8 cellular contexts compared by ENCODE assay signal in the genomic region with DNA sequence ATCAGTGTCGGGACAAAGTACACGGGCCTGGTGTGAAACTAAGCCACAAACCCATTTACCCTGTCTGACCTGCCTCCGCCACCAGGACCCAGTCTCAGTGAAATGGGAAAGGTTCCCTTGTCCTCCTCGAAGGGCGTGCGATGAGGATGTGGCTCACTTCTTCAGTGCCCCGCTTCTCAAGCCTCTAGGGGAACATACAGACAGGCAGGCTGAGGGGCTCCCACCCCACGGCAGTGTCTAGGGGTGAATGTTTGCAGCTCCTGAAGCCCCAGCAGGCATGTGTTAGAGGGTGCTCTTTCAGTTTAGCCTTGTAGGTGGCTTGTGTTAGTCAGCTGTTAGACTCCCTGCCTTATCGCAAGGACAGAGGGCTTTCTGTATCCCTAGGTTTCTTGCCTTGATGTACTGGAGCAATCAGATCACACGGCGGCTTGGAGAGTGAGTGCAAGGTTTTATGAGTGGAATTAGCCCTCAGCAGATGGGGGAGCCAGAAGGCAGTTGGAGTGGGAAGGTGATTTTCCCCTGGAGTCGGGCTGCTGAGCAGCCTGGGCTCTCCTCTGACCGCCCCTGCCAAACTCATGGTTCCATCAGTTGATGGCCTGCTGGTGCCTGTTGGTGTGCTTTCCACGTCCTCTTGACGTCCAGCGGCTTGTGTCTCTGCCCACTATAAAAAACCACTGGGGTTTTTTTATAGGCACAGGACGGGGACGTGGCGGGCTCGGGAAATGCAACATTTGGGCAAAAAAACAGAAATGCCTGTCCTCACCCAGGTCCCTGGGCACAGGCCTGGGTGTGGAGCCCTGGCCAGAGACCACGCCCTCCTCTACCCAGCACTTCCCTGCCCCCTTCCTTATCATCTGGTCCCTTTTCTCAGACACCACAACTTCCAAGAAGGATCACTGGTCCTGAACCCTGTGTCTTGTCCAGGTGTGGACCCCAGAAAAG. TPM values are rescaled to one million over a fixed set of nuclear protein-coding genes. Genes with fewer than 3 reads are reported as not detected.
DNase-seq lines count a peak whose midpoint lies in the region; ATAC-seq and TF ChIP-seq lines count a peak whose summit lies in the region.

No MANE protein-coding gene starts in this region.

- no peaks in the 10 kb centered on the region for H3K27me3 ChIP-seq in OCI-LY1 (ENCODE audit: insufficient read depth, low read length)
- H3K27me3 ChIP-seq in left lung = no peaks in the 10 kb centered on the region
- no peaks in the 10 kb centered on the region for H3K27me3 ChIP-seq in tibial nerve

- no peaks in the 10 kb centered on the region for H3K9me2 ChIP-seq in OCI-LY1 (ENCODE audit: low read depth, low read length)

- H3K4me1 ChIP-seq in OCI-LY1 (ENCODE audit: insufficient read depth, low read length, severe bottlenecking) = peaks cover 52% of the 10 kb centered on the region
- peaks cover 14 to 41% of the 10 kb centered on the region in 2 donors for H3K4me1 ChIP-seq in left lung
- H3K4me1 ChIP-seq in tibial nerve = peaks cover 0 to 26% (median 14%) of the 10 kb centered on the region in 4 donors

- no peak for TF ChIP-seq EP300 in tibial nerve (IDR thresholded peaks at IDR 0.05)

- H3F3A ChIP-seq in OCI-LY1 (ENCODE audit: insufficient read depth, low read length) = 0 out of 2 replicates have a peak, but pooled peaks cover 3% of the 10 kb centered on the region

- peak; percentile 52 for DNase-seq in COLO668 (lab: John Stamatoyannopoulos, UW; ENCODE audit: unreplicated experiment)
- DNase-seq in astrocyte of the cerebellum (ENCODE audit: low read depth) = no peak
- DNase-seq in left lung = peak in 1 of 2 donors; percentile 49
- no peak for DNase-seq in tibial nerve (ENCODE audit: low spot score in 2 of 2)

- H3K36me3 ChIP-seq in OCI-LY1 (ENCODE audit: insufficient read depth, low read length) = peaks cover 20% of the 10 kb centered on the region
- H3K36me3 ChIP-seq in left lung = peaks cover 0 to 19% of the 10 kb centered on the region in 2 donors
- H3K36me3 ChIP-seq in tibial nerve = peaks cover 0 to 21% (median 6%) of the 10 kb centered on the region in 3 donors

- no peaks in the 10 kb centered on the region for H3K9me3 ChIP-seq in OCI-LY1 (ENCODE audit: low read length)
- H3K9me3 ChIP-seq in left lung = no peaks in the 10 kb centered on the region
- no peaks in the 10 kb centered on the region for H3K9me3 ChIP-seq in tibial nerve

- H3K4me3 ChIP-seq in OCI-LY1 (ENCODE audit: low read depth, low read length, poor library complexity, severe bottlenecking) = peak overlapping the region; percentile 98
- H3K4me3 ChIP-seq in astrocyte of the cerebellum (ENCODE audit: low read depth, low read length) = peak overlapping the region; percentile 81
- H3K4me3 ChIP-seq in left lung = peak overlapping the region; percentile 97 to 98
- peak overlapping the region; percentile 62 to 89 (median 76) for H3K4me3 ChIP-seq in tibial nerve

- TF ChIP-seq POLR2A in tibial nerve (IDR thresholded peaks at IDR 0.05) = no peak

- peak overlapping the region; percentile 99 for H3K4me2 ChIP-seq in OCI-LY1 (ENCODE audit: low read length)

- peak overlapping the region; percentile 96 for H3K9ac ChIP-seq in OCI-LY1 (ENCODE audit: low read length)

- H4K20me1 ChIP-seq in OCI-LY1 (ENCODE audit: insufficient read depth, low read length) = no peaks in the 10 kb centered on the region

- H2AFZ ChIP-seq in OCI-LY1 (ENCODE audit: low read length) = no peak overlapping the region

- peaks cover 14% of the 10 kb centered on the region for H3K79me2 ChIP-seq in OCI-LY1 (ENCODE audit: insufficient read depth, low read length)

- in situ Hi-C loops in astrocyte of the cerebellum (cut with HindIII; ENCODE audit: low sequenced_read_pairs) = no loop called here

- WGBS in tibial nerve, 2 donors = 17 to 21% methylated on average over 16 to 21 of the region's 21 CpGs

- ATAC-seq in GM21723 (IDR thresholded peaks at IDR 0.05; ENCODE audit: unreplicated experiment) = peak; percentile 21
- ATAC-seq in left lung = peak; percentile 5
- no peak for ATAC-seq in GM21360 (IDR thresholded peaks at IDR 0.05; ENCODE audit: unreplicated experiment)
- ATAC-seq in HG03342 (IDR thresholded peaks at IDR 0.05; ENCODE audit: unreplicated experiment) = no peak

- intact Hi-C loops in left lung (cut with DNase I) = loop anchor here in 1 of 2 donors (10.0 kb wide), 2 partner anchors 72 to 102 kb away; a partner anchor contains a TSS

- H3K27ac ChIP-seq in OCI-LY1 (ENCODE audit: low read depth, low read length, poor library complexity, severe bottlenecking) (peak overlapping the region; percentile 67), left lung (peak overlapping the region in 1 of 2 donors; percentile 77), tibial nerve (peak overlapping the region in 3 of 4 donors; percentile 58 to 79 (median 64))

- TF ChIP-seq CTCF in OCI-LY1 (IDR thresholded peaks at IDR 0.05; ENCODE audit: low read length) = no peak
- peak; percentile 19 for TF ChIP-seq CTCF in astrocyte of the cerebellum (IDR thresholded peaks at IDR 0.05; ENCODE audit: low read depth, low read length, missing control alignments)
- no peak for TF ChIP-seq CTCF in left lung (IDR thresholded peaks at IDR 0.05)
- TF ChIP-seq CTCF in tibial nerve (IDR thresholded peaks at IDR 0.05) = peak in 2 of 5 experiments; percentile 7 to 13

RNA-seq across cellular contexts. Expression of a gene that starts 0.8 kb away (rescaled TPM):
- 10 to 100 TPM; 13.1 to 15.1 TPM for total RNA-seq in left lung
- total RNA-seq in tibial nerve = 10 to 100 TPM; 12.9 to 37.6 (median 26.6) TPM

RNA-seq across cellular contexts. Expression of a gene that starts 0.8 kb away (rescaled TPM):
- total RNA-seq in left lung (10 to 100 TPM; 23.0 to 25.7 TPM), tibial nerve (10 to 100 TPM; 13.4 to 24.7 (median 15.8) TPM)

RNA-seq across cellular contexts. Expression of a gene that starts 10.1 kb away (rescaled TPM):
- 10 to 100 TPM; 50.9 to 58.8 TPM for total RNA-seq in left lung
- 100 to 1,000 TPM in 1 of 4 donors, 10 to 100 TPM in 3; 60.3 to 149 (median 73.7) TPM for total RNA-seq in tibial nerve

Comparison
In these comparisons a context has a peak if more than half of its experiments do, and no peak if none do; other contexts are left out.
1. ATAC-seq: peak in GM21723 (single experiment) and left lung (single experiment); none in GM21360 (single experiment) and HG03342 (single experiment).
2. Peak in every context shown above with its lines, with median percentiles within 50 percentile points of each other: H3K4me3 ChIP-seq.